1 cellular context compared by ENCODE assay signal in the genomic region with DNA sequence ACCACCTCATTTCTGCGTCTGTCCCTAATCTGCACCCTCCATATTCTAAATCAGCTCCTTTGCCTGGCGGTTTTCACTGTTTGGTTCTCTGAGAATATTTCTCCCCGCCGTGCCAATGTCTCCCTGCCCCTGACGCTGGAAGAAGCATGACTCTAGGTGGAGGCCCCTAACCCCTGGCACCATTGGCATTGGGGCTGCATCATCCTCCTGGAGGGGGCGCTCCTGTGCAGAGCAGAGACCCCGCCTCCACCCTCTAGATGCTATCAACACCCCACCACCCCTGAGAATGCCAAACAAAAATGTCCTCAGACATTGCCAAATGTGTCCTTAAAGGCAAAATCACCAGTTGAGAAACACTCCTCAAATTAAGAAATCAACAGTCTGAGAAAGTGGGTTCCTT.
A peak's percentile ranks its signal among the peaks of the same experiment; 100 is the strongest.
TF ChIP-seq lines count a peak whose summit lies in the region.

No MANE protein-coding gene starts in this region.

TF ChIP-seq in K562, 482 proteins besides CTCF, POLR2A, EP300 and RAD21:
- TF ChIP-seq, protein P1, sequence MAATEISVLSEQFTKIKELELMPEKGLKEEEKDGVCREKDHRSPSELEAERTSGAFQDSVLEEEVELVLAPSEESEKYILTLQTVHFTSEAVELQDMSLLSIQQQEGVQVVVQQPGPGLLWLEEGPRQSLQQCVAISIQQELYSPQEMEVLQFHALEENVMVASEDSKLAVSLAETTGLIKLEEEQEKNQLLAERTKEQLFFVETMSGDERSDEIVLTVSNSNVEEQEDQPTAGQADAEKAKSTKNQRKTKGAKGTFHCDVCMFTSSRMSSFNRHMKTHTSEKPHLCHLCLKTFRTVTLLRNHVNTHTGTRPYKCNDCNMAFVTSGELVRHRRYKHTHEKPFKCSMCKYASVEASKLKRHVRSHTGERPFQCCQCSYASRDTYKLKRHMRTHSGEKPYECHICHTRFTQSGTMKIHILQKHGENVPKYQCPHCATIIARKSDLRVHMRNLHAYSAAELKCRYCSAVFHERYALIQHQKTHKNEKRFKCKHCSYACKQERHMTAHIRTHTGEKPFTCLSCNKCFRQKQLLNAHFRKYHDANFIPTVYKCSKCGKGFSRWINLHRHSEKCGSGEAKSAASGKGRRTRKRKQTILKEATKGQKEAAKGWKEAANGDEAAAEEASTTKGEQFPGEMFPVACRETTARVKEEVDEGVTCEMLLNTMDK (IDR thresholded peaks at IDR 0.05; ENCODE audit: borderline replicate concordance, insufficient read depth, low read depth, low read length, poor library complexity, severe bottlenecking): peak; percentile 19
- no peak for TF ChIP-seq ETV1 (tag; conservative IDR thresholded peaks at IDR 0.05; ENCODE audit: low read depth)
- TF ChIP-seq JUN (IDR thresholded peaks at IDR 0.05; ENCODE audit: borderline replicate concordance, low read depth, low read length): no peak
- TF ChIP-seq JUN (CRISPR knock-in tag; IDR thresholded peaks at IDR 0.05; ENCODE audit: borderline replicate concordance): no peak
- TF ChIP-seq HNRNPH1 (optimal IDR thresholded peaks at IDR 0.05; ENCODE audit: low read depth, low read length): no peak
TF ChIP-seq in K562: peak in this region for 1.
